Comparison of ENCODE assay signal across 13 cellular contexts in the genomic region with DNA sequence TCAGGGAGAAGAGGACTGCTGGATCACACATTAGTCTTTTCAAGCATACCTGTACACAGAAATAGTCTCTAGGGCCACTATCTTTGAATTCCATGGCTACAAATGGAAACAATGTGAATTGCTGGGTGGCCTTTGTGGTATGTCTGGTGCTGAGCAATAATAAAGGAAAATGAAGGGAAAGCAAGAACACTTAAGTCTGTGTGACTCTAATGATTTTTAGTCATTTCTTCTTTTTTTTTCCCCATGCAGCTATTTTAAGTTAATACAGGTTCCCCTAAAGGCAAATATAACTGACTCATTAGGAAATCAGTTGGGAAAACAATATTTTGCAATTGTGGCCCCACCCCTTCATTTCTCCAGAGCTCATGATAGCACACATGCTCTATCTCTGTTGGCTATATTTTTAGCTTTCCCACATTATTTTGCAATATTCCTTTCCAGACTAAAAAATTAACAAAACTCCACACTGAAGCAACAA.
DNase-seq lines count a peak whose midpoint lies in the region; ATAC-seq, FAIRE-seq and TF ChIP-seq lines count a peak whose summit lies in the region.
"Had no signal": no experiment of that assay in that cellular context is flagged by ENCODE, and none has a peak within 500 bp of the region (broad histone marks: within the 10 kb centered on the region; RNA-seq: fewer than 3 reads in every experiment).

No MANE protein-coding gene starts in this region.

- no peaks in the 10 kb centered on the region for H3K9me3 ChIP-seq in naive thymus-derived CD4-positive, alpha-beta T cell (ENCODE audit: control insufficient read depth in 2 of 3, low read length in 3 of 3)
- H3K9me3 ChIP-seq: suprapubic skin had no signal

- CTCF ChIA-PET in naive thymus-derived CD4-positive, alpha-beta T cell (lab: Charles Lee) = no interaction called here

- no peaks in the 10 kb centered on the region for H3K27me3 Mint-ChIP-seq in naive thymus-derived CD4-positive, alpha-beta T cell
- H3K27me3 Mint-ChIP-seq: activated naive CD8-positive, alpha-beta T cell treated with anti-CD3 and anti-CD28 coated beads, Interleukin-2, amount 50 U/mL, for 24 hours had no signal

- H3K4me3 ChIP-seq in naive thymus-derived CD4-positive, alpha-beta T cell (ENCODE audit: low read length) = no peak overlapping the region
- no peak overlapping the region for H3K4me3 ChIP-seq in dorsolateral prefrontal cortex
- H3K4me3 ChIP-seq: suprapubic skin had no signal

- peak; percentile 56 for ATAC-seq in naive thymus-derived CD4-positive, alpha-beta T cell
- no peak for ATAC-seq in HG03378 (IDR thresholded peaks at IDR 0.05; ENCODE audit: unreplicated experiment)
- ATAC-seq: activated naive CD8-positive, alpha-beta T cell treated with anti-CD3 and anti-CD28 coated beads, Interleukin-2, amount 50 U/mL, for 24 hours had no signal

- H3K4me1 Mint-ChIP-seq in naive thymus-derived CD4-positive, alpha-beta T cell = peaks cover 0 to 2% (median 0%) of the 10 kb centered on the region in 7 donors
- H3K4me1 Mint-ChIP-seq: activated naive CD8-positive, alpha-beta T cell treated with anti-CD3 and anti-CD28 coated beads, Interleukin-2, amount 50 U/mL, for 24 hours had no signal

- H3K4me3 Mint-ChIP-seq in naive thymus-derived CD4-positive, alpha-beta T cell = no peak overlapping the region
- H3K4me3 Mint-ChIP-seq: activated naive CD8-positive, alpha-beta T cell treated with anti-CD3 and anti-CD28 coated beads, Interleukin-2, amount 50 U/mL, for 24 hours had no signal

- DNase-seq in ELR (ENCODE audit: low read depth) = peak; percentile 61
- peak; percentile 79 for DNase-seq in NCI-H226
- peak; percentile 75 for DNase-seq in dedifferentiated amniotic fluid mesenchymal stem cell (ENCODE audit: extremely low spot score)
- no peak for DNase-seq in naive thymus-derived CD4-positive, alpha-beta T cell
- no peak for DNase-seq in GM19239 (ENCODE audit: insufficient read length, low spot score)
- no peak for DNase-seq in DMS153 treated with DMSO at 0.1 percent for 48 hours (lab: John Stamatoyannopoulos, UW; ENCODE audit: unreplicated experiment)
- no peak for DNase-seq in dorsolateral prefrontal cortex
- DNase-seq: activated CD4-positive, alpha-beta T cell treated with anti-CD3 and anti-CD28 coated beads, Interleukin-2, amount 50 U/mL, for 48 hours; activated naive CD8-positive, alpha-beta T cell treated with anti-CD3 and anti-CD28 coated beads, Interleukin-2, amount 50 U/mL, for 24 hours; posterior cingulate gyrus had no signal

- FAIRE-seq in GM19239 (lab: Jason Lieb, UNC) = no peak
- FAIRE-seq: endothelial cell of umbilical vein had no signal

- intact Hi-C loops in naive thymus-derived CD4-positive, alpha-beta T cell (cut with micrococcal nuclease) = no loop called here
- intact Hi-C loops in dorsolateral prefrontal cortex (cut with DNase I) = no loop called here

- H3K27ac Mint-ChIP-seq in naive thymus-derived CD4-positive, alpha-beta T cell = no peak overlapping the region
- H3K27ac Mint-ChIP-seq: activated naive CD8-positive, alpha-beta T cell treated with anti-CD3 and anti-CD28 coated beads, Interleukin-2, amount 50 U/mL, for 24 hours had no signal

- H3K27me3 ChIP-seq in naive thymus-derived CD4-positive, alpha-beta T cell (ENCODE audit: control insufficient read depth in 2 of 2, insufficient read depth in 2 of 2, low read length in 2 of 2) = no peaks in the 10 kb centered on the region
- H3K27me3 ChIP-seq in dorsolateral prefrontal cortex = peaks cover 0 to 2% (median 0%) of the 10 kb centered on the region in 45 donors
- H3K27me3 ChIP-seq: suprapubic skin had no signal

- POLR2A ChIA-PET in naive thymus-derived CD4-positive, alpha-beta T cell (lab: Charles Lee) = no interaction called here

- H3K4me1 ChIP-seq in naive thymus-derived CD4-positive, alpha-beta T cell (ENCODE audit: control insufficient read depth in 2 of 2, insufficient read depth in 2 of 2, low read length in 2 of 2) = no peaks in the 10 kb centered on the region
- H3K4me1 ChIP-seq: suprapubic skin had no signal

- no peak for TF ChIP-seq CTCF in dorsolateral prefrontal cortex (IDR thresholded peaks at IDR 0.05 in 54 of 56, conservative IDR thresholded peaks at IDR 0.05 in 2 of 56; ENCODE audit: low read depth in 1 of 56, partially characterized antibody in 56 of 56)

- no peaks in the 10 kb centered on the region for H3K36me3 ChIP-seq in naive thymus-derived CD4-positive, alpha-beta T cell (ENCODE audit: control insufficient read depth in 2 of 3, insufficient read depth in 3 of 3, low read length in 3 of 3)
- H3K36me3 ChIP-seq: suprapubic skin had no signal

- peaks cover 0 to 5% (median 0%) of the 10 kb centered on the region in 11 donors for H3K9me3 Mint-ChIP-seq in naive thymus-derived CD4-positive, alpha-beta T cell
- H3K9me3 Mint-ChIP-seq: activated naive CD8-positive, alpha-beta T cell treated with anti-CD3 and anti-CD28 coated beads, Interleukin-2, amount 50 U/mL, for 24 hours had no signal

- no peaks in the 10 kb centered on the region for H3K36me3 Mint-ChIP-seq in naive thymus-derived CD4-positive, alpha-beta T cell

- no peak overlapping the region for H3K27ac ChIP-seq in naive thymus-derived CD4-positive, alpha-beta T cell (ENCODE audit: low read depth, low read length)
- H3K27ac ChIP-seq in dorsolateral prefrontal cortex = no peak overlapping the region
- H3K27ac ChIP-seq: suprapubic skin had no signal

Comparison
In these comparisons a context has a peak if more than half of its experiments do, and no peak if none do; other contexts are left out.
1. DNase-seq: peak in ELR (single experiment), NCI-H226 (single experiment) and dedifferentiated amniotic fluid mesenchymal stem cell (single experiment); none in naive thymus-derived CD4-positive, alpha-beta T cell (0 of 9), GM19239 (single experiment), DMS153 treated with DMSO at 0.1 percent for 48 hours (single experiment) and dorsolateral prefrontal cortex (0 of 10).